Comparison of ENCODE assay signal across 8 cellular contexts in the genomic region with DNA sequence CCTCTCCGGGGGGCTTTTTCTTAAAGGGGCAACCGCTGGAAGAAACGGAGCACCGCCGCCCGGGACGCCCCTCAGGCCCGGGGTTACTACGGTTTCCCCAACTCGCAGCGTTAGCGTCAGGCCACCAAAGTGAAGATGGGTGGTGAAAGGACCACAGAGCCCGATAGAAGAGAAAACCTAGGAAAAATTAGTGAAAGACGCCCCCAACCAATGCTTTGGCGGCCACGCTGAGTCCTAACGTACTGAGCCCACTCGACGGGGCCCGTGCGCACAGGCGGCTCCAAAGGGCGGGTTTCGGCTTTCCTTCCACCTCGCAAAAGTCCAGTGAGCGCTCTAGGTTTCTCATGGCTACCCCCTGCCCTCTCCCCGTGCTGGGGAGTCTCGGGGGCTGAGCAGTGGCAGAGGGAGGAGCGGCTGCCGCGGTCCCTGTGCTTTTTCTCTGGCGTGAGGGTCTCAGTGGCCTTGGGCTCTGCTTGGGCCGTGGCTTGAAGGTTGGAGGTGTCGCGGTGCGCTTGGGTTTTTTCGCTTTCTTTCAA. TPM values are rescaled to one million over a fixed set of nuclear protein-coding genes. Genes with fewer than 3 reads are reported as not detected.
DNase-seq lines count a peak whose midpoint lies in the region; ATAC-seq, FAIRE-seq and TF ChIP-seq lines count a peak whose summit lies in the region.

No MANE protein-coding gene starts in this region.

- intact Hi-C loops in heart left ventricle (cut with DNase I) (loop anchor here in 3 of 10 donors (1.0 to 10.0 kb wide), 4 partner anchors 12 to 140 kb away; partner anchors contain the start of genes SPEN (in 2 of the 3) and ZBTB17 (in 1 of the 3)), gastrocnemius medialis (cut with DNase I; ENCODE audit: low total_unique reads) (loop anchor here (1.0 to 10.0 kb wide), 3 partner anchors 12 to 210 kb away; partner anchors contain the start of genes HSPB7 and SPEN)

- TF ChIP-seq CTCF in AG10803 (conservative IDR thresholded peaks at IDR 0.05; ENCODE audit: low read length) (no peak), heart left ventricle (IDR thresholded peaks at IDR 0.05) (peak in 1 of 12 donors; percentile 3), gastrocnemius medialis (IDR thresholded peaks at IDR 0.05 in 4 of 5, conservative IDR thresholded peaks at IDR 0.05 in 1 of 5) (peak in 1 of 5 experiments; percentile 9)

- DNase-seq in AG10803 (ENCODE audit: low read depth) = no peak
- peak; percentile 30 for DNase-seq in activated gamma-delta T cell (lab: John Stamatoyannopoulos, UW)
- DNase-seq in heart left ventricle = no peak
- peak in 1 of 2 donors; percentile 32 for DNase-seq in gastrocnemius medialis
- no peak for DNase-seq in CD1c-positive myeloid dendritic cell (ENCODE audit: extremely low spot score)
- DNase-seq in H54 (ENCODE audit: insufficient read length, low spot score) = no peak

- H3K27ac ChIP-seq in heart left ventricle = peak overlapping the region; percentile 97 to 100 (median 100)
- H3K27ac ChIP-seq in gastrocnemius medialis = peak overlapping the region; percentile 96 to 100 (median 98)

- in situ Hi-C loops in gastrocnemius medialis (cut with MboI; ENCODE audit: low sequenced_read_pairs in 4 of 4) = loop anchor here in 1 of 4 donors (10.0 kb wide), 1 partner anchor 50 kb away; no protein-coding TSS in a partner anchor

- no peak for FAIRE-seq in H54 (lab: Jason Lieb, UNC)

- H3K27me3 ChIP-seq in heart left ventricle (no peaks in the 10 kb centered on the region), gastrocnemius medialis (no peaks in the 10 kb centered on the region)

- peaks cover 0 to 48% (median 13%) of the 10 kb centered on the region in 12 donors for H3K4me1 ChIP-seq in heart left ventricle
- H3K4me1 ChIP-seq in gastrocnemius medialis = peaks cover 5 to 16% of the 10 kb centered on the region in 2 donors

- H3K36me3 ChIP-seq in heart left ventricle = no peaks in the 10 kb centered on the region
- H3K36me3 ChIP-seq in gastrocnemius medialis = no peaks in the 10 kb centered on the region

- WGBS in heart left ventricle, 4 donors = 0% methylated on average over 26 to 37 of the region's 37 CpGs

- H3K4me3 ChIP-seq in AG10803 (ENCODE audit: low read length) = peak overlapping the region; percentile 91
- H3K4me3 ChIP-seq in heart left ventricle = peak overlapping the region; percentile 59 to 96 (median 74)
- peak overlapping the region; percentile 71 to 98 (median 82) for H3K4me3 ChIP-seq in gastrocnemius medialis

- peak; percentile 1 for ATAC-seq in GM19025 (IDR thresholded peaks at IDR 0.05; ENCODE audit: low read depth, unreplicated experiment)
- ATAC-seq in HG03439 (IDR thresholded peaks at IDR 0.05; ENCODE audit: unreplicated experiment) = peak; percentile 3
- ATAC-seq in heart left ventricle = peak in 3 of 4 donors; percentile 4 to 22 (median 18)
- ATAC-seq in gastrocnemius medialis = peak; percentile 17 to 19

- H3K9me3 ChIP-seq in heart left ventricle (no peaks in the 10 kb centered on the region), gastrocnemius medialis (no peaks in the 10 kb centered on the region)

- TF ChIP-seq POLR2A in heart left ventricle (IDR thresholded peaks at IDR 0.05) (no peak), gastrocnemius medialis (IDR thresholded peaks at IDR 0.05) (no peak), H54 (IDR thresholded peaks at IDR 0.05; ENCODE audit: low read depth, low read length) (no peak)

RNA-seq across cellular contexts. Expression of gene SPEN, which starts 12.2 kb away (rescaled TPM):
- 10 to 100 TPM; 18.3 to 41.5 (median 31.3) TPM for total RNA-seq in heart left ventricle
- polyA plus RNA-seq in heart left ventricle = 10 to 100 TPM; 11.0 to 20.2 TPM
- 10 to 100 TPM; 21.7 to 55.5 (median 38.0) TPM for total RNA-seq in gastrocnemius medialis

RNA-seq across cellular contexts. Expression of gene UQCRHL, which starts 27.8 kb away (rescaled TPM):
- 1 to 10 TPM; 2.0 to 7.5 (median 3.8) TPM for total RNA-seq in heart left ventricle
- 1 to 10 TPM; 6.6 to 9.8 TPM for polyA plus RNA-seq in heart left ventricle
- total RNA-seq in gastrocnemius medialis = 1 to 10 TPM; 1.2 to 2.4 (median 1.2) TPM
